Comparison of ENCODE assay signal across 9 cellular contexts in genomic region chr14:39474416-39474911, GRCh38. TPM values are rescaled to one million over a fixed set of nuclear protein-coding genes. Genes with fewer than 3 reads are reported as not detected.
DNase-seq lines count a peak whose midpoint lies in the region; ATAC-seq, FAIRE-seq and TF ChIP-seq lines count a peak whose summit lies in the region.
"Had no signal": no experiment of that assay in that cellular context is flagged by ENCODE, and none has a peak within 500 bp of the region (broad histone marks: within the 10 kb centered on the region; RNA-seq: fewer than 3 reads in every experiment).

No MANE protein-coding gene starts in this region.

- DNase-seq in GM12891 (ENCODE audit: insufficient read length, low spot score) (no peak), NCI-H1417 treated with DMSO at 0.1 percent for 48 hours (lab: John Stamatoyannopoulos, UW) (no peak), nucleus accumbens (lab: John Stamatoyannopoulos, UW) (no peak), Right ventricle myocardium superior (no peak), GM19240 (ENCODE audit: insufficient read length, low spot score) (no peak)
- DNase-seq: NCI-H2107 had no signal

- TF ChIP-seq POLR2A in GM12891 (IDR thresholded peaks at IDR 0.05; ENCODE audit: low read depth, low read length) = no peak

- intact Hi-C loops in Right ventricle myocardium superior (cut with DNase I) = no loop called here

- ATAC-seq in GM19324 (IDR thresholded peaks at IDR 0.05; ENCODE audit: low FRiP score, unreplicated experiment) (peak; percentile 57), HG02798 (IDR thresholded peaks at IDR 0.05; ENCODE audit: poor library complexity, unreplicated experiment) (peak; percentile 99), HG03565 (IDR thresholded peaks at IDR 0.05; ENCODE audit: unreplicated experiment) (peak; percentile 95), Right ventricle myocardium superior (ENCODE audit: poor library complexity) (no peak)

- peak; percentile 73 for FAIRE-seq in GM12891 (lab: Jason Lieb, UNC)

TF ChIP-seq in GM12891, 5 proteins besides CTCF, POLR2A, EP300 and RAD21:
- TF ChIP-seq POLR2AphosphoS5 (IDR thresholded peaks at IDR 0.05; ENCODE audit: low read depth, low read length) (no peak), SPI1 (IDR thresholded peaks at IDR 0.05; ENCODE audit: low read depth, low read length) (peak; percentile 69), POU2F2 (IDR thresholded peaks at IDR 0.05; ENCODE audit: low read depth, low read length) (no peak), PAX5 (IDR thresholded peaks at IDR 0.05; ENCODE audit: insufficient read depth, low read length, severe bottlenecking) (no peak)

RNA-seq across cellular contexts. Expression of gene FBXO33, which starts 42.2 kb away (rescaled TPM):
- 11.2 TPM for polyA plus RNA-seq in GM12891 (2012; ENCODE audit: low read depth, missing spikeins)
- total RNA-seq in Right ventricle myocardium superior = 3.7 TPM
